ENCODE assay signal across 26 cellular contexts in the genomic region with DNA sequence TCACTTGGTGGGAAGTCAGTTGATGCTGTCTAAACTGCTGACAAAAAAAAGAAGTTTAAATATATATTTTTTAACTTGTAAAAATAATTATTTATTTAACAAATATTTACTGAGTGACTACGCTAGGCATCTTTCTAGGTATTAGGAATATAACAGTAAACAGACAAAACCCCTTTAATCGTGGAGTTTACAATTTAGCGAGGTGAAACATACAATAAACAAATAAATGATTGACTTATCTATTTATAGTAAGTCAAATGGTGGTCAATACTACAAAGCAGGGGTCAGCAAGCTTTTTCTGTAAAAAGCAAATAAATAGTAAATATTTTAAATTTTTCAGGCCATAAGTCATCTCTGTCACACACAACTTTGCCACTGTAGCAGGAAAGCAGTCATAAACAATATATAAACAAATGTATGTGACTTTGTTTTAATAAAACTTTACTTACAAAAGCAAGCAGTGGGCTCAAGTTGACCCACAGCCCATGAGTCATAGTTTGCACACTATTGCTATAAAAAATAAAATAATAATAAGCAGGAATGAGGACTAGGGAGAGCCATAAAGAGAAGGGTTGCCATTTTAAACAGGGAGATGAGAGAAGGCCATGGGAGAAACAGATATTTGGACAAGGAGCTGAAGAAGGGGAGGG.
A peak's percentile ranks its signal among the peaks of the same experiment; 100 is the strongest.
DNase-seq lines count a peak whose midpoint lies in the region; ATAC-seq, FAIRE-seq and TF ChIP-seq lines count a peak whose summit lies in the region.
"Had no signal": no experiment of that assay in that cellular context is flagged by ENCODE, and none has a peak within 500 bp of the region (broad histone marks: within the 10 kb centered on the region; RNA-seq: fewer than 3 reads in every experiment).

No MANE protein-coding gene starts in this region.

- POLR2A ChIA-PET in A549 (lab: Yijun Ruan, JAX) = no interaction called here
- POLR2A ChIA-PET in PC-3 (lab: Charles Lee; ENCODE audit: unreplicated experiment) = no interaction called here
- POLR2A ChIA-PET in CD4-positive, alpha-beta T cell (lab: Charles Lee) = no interaction called here

- no peaks in the 10 kb centered on the region for H3K9me2 ChIP-seq in PC-3 (replicated peaks; ENCODE audit: low read length)

- H3K27ac Mint-ChIP-seq in CD4-positive, alpha-beta T cell = no peak overlapping the region
- H3K27ac Mint-ChIP-seq: B cell; CD4-positive, alpha-beta memory T cell; CD8-positive, alpha-beta memory T cell had no signal

- H3K4me3 ChIP-seq in A549 = no peak overlapping the region
- no peak overlapping the region for H3K4me3 ChIP-seq in PC-3 (ENCODE audit: low read length)
- H3K4me3 ChIP-seq in left ventricle myocardium inferior = no peak overlapping the region
- H3K4me3 ChIP-seq: BLaER1 treated with 17β-estradiol and CSF1 and Interleukin-3, amounts not matched to agents 10 nM and 100 nM had no signal

- no peak for TF ChIP-seq POLR2A in A549 (IDR thresholded peaks at IDR 0.05; ENCODE audit: low read length)

- H3K9me3 Mint-ChIP-seq in CD4-positive, alpha-beta T cell = peaks cover 5% of the 10 kb centered on the region

- H3K36me3 Mint-ChIP-seq in CD4-positive, alpha-beta T cell (ENCODE audit: low read depth) = no peaks in the 10 kb centered on the region
- H3K36me3 Mint-ChIP-seq: CD4-positive, alpha-beta memory T cell; CD8-positive, alpha-beta memory T cell had no signal

- TF ChIP-seq RAD21 in A549 (conservative IDR thresholded peaks at IDR 0.05 in 1 of 2, IDR thresholded peaks at IDR 0.05 in 1 of 2) = no peak

- H3K4me1 ChIP-seq in A549 (no peaks in the 10 kb centered on the region), PC-3 (ENCODE audit: insufficient read depth, low read length) (peaks cover 10% of the 10 kb centered on the region), left ventricle myocardium inferior (peaks cover 17% of the 10 kb centered on the region)
- H3K4me1 ChIP-seq: BLaER1 treated with 17β-estradiol and CSF1 and Interleukin-3, amounts not matched to agents 10 nM and 100 nM had no signal

- 61% methylated on average over 3 of the region's 3 CpGs for WGBS in A549 (ENCODE audit: missing lambda C conversion rate)

- no peak for TF ChIP-seq EP300 in A549 (IDR thresholded peaks at IDR 0.05)

- intact Hi-C loops in PC-3 (cut with micrococcal nuclease) = no loop called here
- intact Hi-C loops in left ventricle myocardium inferior (cut with micrococcal nuclease) = no loop called here
- intact Hi-C loops in CD4-positive, alpha-beta T cell (cut with DNase I, micrococcal nuclease) = no loop called here

- H4K20me1 ChIP-seq in PC-3 (ENCODE audit: low read length) = no peaks in the 10 kb centered on the region
- H4K20me1 ChIP-seq: BLaER1 treated with 17β-estradiol and CSF1 and Interleukin-3, amounts not matched to agents 10 nM and 100 nM had no signal

- no peaks in the 10 kb centered on the region for H3K79me2 ChIP-seq in PC-3 (ENCODE audit: low read length)

- H3K4me2 ChIP-seq in A549 (no peak overlapping the region), PC-3 (ENCODE audit: low read length) (no peak overlapping the region)
- H3K4me2 ChIP-seq: BLaER1 treated with 17β-estradiol and CSF1 and Interleukin-3, amounts not matched to agents 10 nM and 100 nM had no signal

- H2AFZ ChIP-seq in PC-3 (ENCODE audit: low read length) = no peak overlapping the region

- H3K27me3 Mint-ChIP-seq in CD4-positive, alpha-beta T cell = no peaks in the 10 kb centered on the region

- no peaks in the 10 kb centered on the region for H3F3A ChIP-seq in PC-3 (ENCODE audit: low read length, unreplicated experiment)

- no peaks in the 10 kb centered on the region for H3K4me1 Mint-ChIP-seq in CD4-positive, alpha-beta T cell (ENCODE audit: low read depth)
- H3K4me1 Mint-ChIP-seq: B cell; CD4-positive, alpha-beta memory T cell; CD8-positive, alpha-beta memory T cell had no signal

- no peaks in the 10 kb centered on the region for H3K36me3 ChIP-seq in PC-3 (ENCODE audit: low read depth, low read length)
- peaks cover 12% of the 10 kb centered on the region for H3K36me3 ChIP-seq in left ventricle myocardium inferior
- H3K36me3 ChIP-seq: BLaER1 treated with 17β-estradiol and CSF1 and Interleukin-3, amounts not matched to agents 10 nM and 100 nM had no signal

- no peak overlapping the region for H3K27ac ChIP-seq in A549
- H3K27ac ChIP-seq in PC-3 (ENCODE audit: low read length) = peak overlapping the region; percentile 15; the same call in 1 of the 2 replicates
- H3K27ac ChIP-seq in left ventricle myocardium inferior (replicated peaks) = no peak overlapping the region
- no peak overlapping the region for H3K27ac ChIP-seq in CD4-positive, alpha-beta T cell (ENCODE audit: low read depth, low read length)
- H3K27ac ChIP-seq: BLaER1 treated with 17β-estradiol and CSF1 and Interleukin-3, amounts not matched to agents 10 nM and 100 nM; C4-2B had no signal

- no peak overlapping the region for H3K9ac ChIP-seq in PC-3 (ENCODE audit: low read length)
- H3K9ac ChIP-seq: BLaER1 treated with 17β-estradiol and CSF1 and Interleukin-3, amounts not matched to agents 10 nM and 100 nM had no signal

- ATAC-seq in A549 (no peak), PC-3 (peak; percentile 84)
- ATAC-seq in stimulated activated naive CD8-positive, alpha-beta T cell treated with anti-CD3 and anti-CD28 coated beads, Interleukin-15, Interleukin-2, amounts not matched to agents 100 U/mL and 50 U/mL, for 24 hours = no peak
- no peak for ATAC-seq in CD4-positive, alpha-beta T cell (ENCODE audit: poor library complexity)

- DNase-seq in A549 (ENCODE audit: low read depth in 1 of 2, low spot score in 1 of 2) = no peak
- peak; percentile 54 for DNase-seq in EH (ENCODE audit: low read depth)
- DNase-seq in ELR (ENCODE audit: low read depth) = peak; percentile 34
- peak; percentile 58 for DNase-seq in PC-3
- DNase-seq in NCI-H1930 (lab: John Stamatoyannopoulos, UW) = no peak
- DNase-seq in left ventricle myocardium inferior = no peak
- DNase-seq in stimulated activated naive CD8-positive, alpha-beta T cell treated with anti-CD3 and anti-CD28 coated beads, Interleukin-15, Interleukin-2, amounts not matched to agents 100 U/mL and 50 U/mL, for 24 hours = no peak
- no peak for DNase-seq in CD4-positive, alpha-beta T cell
- DNase-seq: 8988T; AML-193; CD4-positive, alpha-beta memory T cell; CD8-positive, alpha-beta memory T cell; COR-L47; DMS 273 treated with DMSO at 0.1 percent for 48 hours; DMS153; DMS53; DMS79; DND-41; GF-D8 had no signal

- FAIRE-seq in A549 (lab: Jason Lieb, UNC) = no peak
- FAIRE-seq: A204.1, G401.6, GM12891, GM19239 had no signal

- no TSS peak for BruUV-seq in PC-3 (replicated peaks; lab: Mats Ljungman, UMichigan)

- no peak overlapping the region for H3K4me3 Mint-ChIP-seq in CD4-positive, alpha-beta T cell
- H3K4me3 Mint-ChIP-seq: B cell; CD4-positive, alpha-beta memory T cell; CD8-positive, alpha-beta memory T cell had no signal

- CTCF ChIA-PET in A549 (lab: Yijun Ruan, JAX) = no interaction called here
- CTCF ChIA-PET in PC-3 (lab: Charles Lee) = no interaction called here
- CTCF ChIA-PET in CD4-positive, alpha-beta T cell (lab: Charles Lee) = no interaction called here

- no peaks in the 10 kb centered on the region for H3K9me3 ChIP-seq in A549
- H3K9me3 ChIP-seq in PC-3 (ENCODE audit: low read length) = no peaks in the 10 kb centered on the region
- peaks cover 13% of the 10 kb centered on the region for H3K9me3 ChIP-seq in left ventricle myocardium inferior (replicated peaks)
- H3K9me3 ChIP-seq in CD4-positive, alpha-beta T cell (ENCODE audit: control insufficient read depth, low read length) = no peaks in the 10 kb centered on the region

- TF ChIP-seq CTCF in A549 (IDR thresholded peaks at IDR 0.05) = no peak
- no peak for TF ChIP-seq CTCF in PC-3 (conservative IDR thresholded peaks at IDR 0.05; ENCODE audit: low read depth, low read length)
- no peak for TF ChIP-seq CTCF in left ventricle myocardium inferior (IDR thresholded peaks at IDR 0.05; ENCODE audit: borderline replicate concordance)
- TF ChIP-seq CTCF in CD4-positive, alpha-beta T cell (IDR thresholded peaks at IDR 0.05) = no peak

- H3K27me3 ChIP-seq in PC-3 (ENCODE audit: low read length) (no peaks in the 10 kb centered on the region), left ventricle myocardium inferior (ENCODE audit: low read depth) (no peaks in the 10 kb centered on the region)
- H3K27me3 ChIP-seq in CD4-positive, alpha-beta T cell (ENCODE audit: control insufficient read depth, insufficient read depth, low read length) = no peaks in the 10 kb centered on the region

TF ChIP-seq in A549, 52 proteins besides CTCF, POLR2A, EP300 and RAD21:
- TF ChIP-seq EHF (CRISPR knock-in tag; IDR thresholded peaks at IDR 0.05) = no peak
- TF ChIP-seq NR3C1 (IDR thresholded peaks at IDR 0.05) = no peak
- no peak for TF ChIP-seq FOSL2 (IDR thresholded peaks at IDR 0.05)
- 0 out of 2 replicates have a peak, but pooled peaks have one; percentile 10 for TF ChIP-seq FOSL2 (CRISPR knock-in tag; IDR thresholded peaks at IDR 0.05)
- no peak for TF ChIP-seq CEBPB (IDR thresholded peaks at IDR 0.05)

Comparison
In these comparisons a context has a peak if more than half of its experiments do, and no peak if none do; other contexts are left out.
1. DNase-seq: peak in EH (single experiment), ELR (single experiment) and PC-3 (single experiment); none in A549 (0 of 2), NCI-H1930 (0 of 2), left ventricle myocardium inferior (single experiment), stimulated activated naive CD8-positive, alpha-beta T cell treated with anti-CD3 and anti-CD28 coated beads, Interleukin-15, Interleukin-2, amounts not matched to agents 100 U/mL and 50 U/mL, for 24 hours (single experiment) and CD4-positive, alpha-beta T cell (0 of 10).